Comparison of ENCODE assay signal across 1 cellular context in the genomic region with DNA sequence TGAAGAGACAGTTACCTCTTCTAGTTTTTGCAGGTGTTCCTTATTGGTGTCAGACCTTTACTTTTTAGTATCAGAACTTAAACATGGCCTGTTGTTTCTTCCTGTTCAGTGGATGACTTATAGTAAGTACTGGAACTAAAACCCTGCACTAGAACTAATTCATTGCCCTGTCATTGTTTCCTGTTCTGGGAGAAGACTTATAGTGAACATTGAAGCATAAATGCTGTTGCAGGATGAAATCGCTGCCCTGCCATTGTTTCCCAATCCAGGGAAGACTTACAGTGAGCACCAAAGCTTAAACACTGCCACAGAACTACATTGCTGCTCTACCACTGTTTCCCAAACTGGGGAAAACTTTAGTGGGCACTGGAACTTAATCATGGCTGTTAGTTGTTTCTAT.
TF ChIP-seq lines count a peak whose summit lies in the region.

No MANE protein-coding gene starts in this region.

TF ChIP-seq in endothelial cell of umbilical vein, 7 proteins besides CTCF, POLR2A, EP300 and RAD21:
- TF ChIP-seq, protein P1, sequence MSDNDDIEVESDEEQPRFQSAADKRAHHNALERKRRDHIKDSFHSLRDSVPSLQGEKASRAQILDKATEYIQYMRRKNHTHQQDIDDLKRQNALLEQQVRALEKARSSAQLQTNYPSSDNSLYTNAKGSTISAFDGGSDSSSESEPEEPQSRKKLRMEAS (IDR thresholded peaks at IDR 0.05; ENCODE audit: insufficient read depth, insufficient read length), result no peak
- TF ChIP-seq JUN (IDR thresholded peaks at IDR 0.05; ENCODE audit: borderline replicate concordance, insufficient read depth, insufficient read length, low read depth) (no peak), GATA2 (IDR thresholded peaks at IDR 0.05; ENCODE audit: insufficient read depth, insufficient read length, low read depth, low read length) (no peak), FOS (IDR thresholded peaks at IDR 0.05; ENCODE audit: borderline replicate concordance, insufficient read depth, low read length) (no peak), POLR2AphosphoS5 (IDR thresholded peaks at IDR 0.05; ENCODE audit: insufficient read depth, low read depth, low read length) (no peak), EZH2 (IDR thresholded peaks at IDR 0.05; ENCODE audit: borderline replicate concordance, low read depth, low read length, severe bottlenecking) (no peak), MYC (IDR thresholded peaks at IDR 0.05; ENCODE audit: low read depth, low read length) (no peak)
TF ChIP-seq in endothelial cell of umbilical vein: peak in this region for 0.
